Comparison of ENCODE assay signal across 28 cellular contexts in the genomic region with DNA sequence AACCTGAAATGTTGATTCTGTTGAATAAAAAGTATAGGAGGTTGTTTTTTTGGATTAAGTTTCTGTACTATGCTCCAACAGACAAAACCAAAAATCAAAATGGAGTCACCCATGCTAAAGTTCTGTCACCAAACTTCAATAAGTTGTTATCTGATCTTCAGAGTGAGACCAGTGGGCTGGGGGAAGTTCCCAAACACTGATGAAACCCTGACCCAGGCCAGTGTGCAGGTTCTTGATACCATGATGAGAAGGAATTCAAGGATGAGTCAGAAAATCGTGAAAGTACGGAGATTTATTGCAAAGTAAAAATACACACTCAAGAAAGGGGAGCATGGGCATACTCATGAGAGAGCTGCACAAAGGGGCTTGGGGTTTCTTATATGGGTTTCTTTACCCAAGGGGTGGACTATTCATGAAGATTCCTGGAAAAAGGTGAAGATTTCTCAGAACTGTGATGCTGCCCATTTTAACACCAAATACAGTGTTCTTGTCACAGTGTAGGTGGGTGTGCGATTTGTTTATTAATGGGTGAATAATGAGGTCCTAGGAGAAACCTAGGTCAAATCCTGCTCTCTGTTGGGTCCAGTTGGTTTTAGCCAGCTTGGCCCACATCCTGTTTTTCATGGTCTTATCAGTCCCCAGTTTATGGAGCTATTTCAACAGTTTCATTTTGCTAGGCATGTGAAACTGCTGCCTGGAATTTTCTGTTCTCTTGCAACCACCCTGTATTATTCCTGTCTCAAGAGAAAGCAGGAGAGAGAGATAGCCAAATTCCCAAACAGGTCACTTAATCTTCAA. TPM values are rescaled to one million over a fixed set of nuclear protein-coding genes. Genes with fewer than 3 reads are reported as not detected.
DNase-seq lines count a peak whose midpoint lies in the region; ATAC-seq, FAIRE-seq and TF ChIP-seq lines count a peak whose summit lies in the region.
"Had no signal": no experiment of that assay in that cellular context is flagged by ENCODE, and none has a peak within 500 bp of the region (broad histone marks: within the 10 kb centered on the region; RNA-seq: fewer than 3 reads in every experiment).

No MANE protein-coding gene starts in this region.

- no peak for TF ChIP-seq CTCF in left ventricle myocardium inferior (IDR thresholded peaks at IDR 0.05; ENCODE audit: borderline replicate concordance)
- TF ChIP-seq CTCF in endothelial cell of umbilical vein (IDR thresholded peaks at IDR 0.05; ENCODE audit: extremely low read depth in 1 of 2, insufficient read depth in 1 of 2, low read depth in 1 of 2, low read length in 2 of 2): no peak

- H3K79me2 ChIP-seq in endothelial cell of umbilical vein (ENCODE audit: control insufficient read depth, insufficient read depth, low read length): no peaks in the 10 kb centered on the region

- H3K4me2 ChIP-seq in endothelial cell of umbilical vein (ENCODE audit: insufficient read depth, low read length): no peak overlapping the region
- H3K4me2 ChIP-seq: BLaER1, PC-9 had no signal

- H3K4me1 ChIP-seq in left ventricle myocardium inferior (peaks cover 10% of the 10 kb centered on the region), endothelial cell of umbilical vein (ENCODE audit: control insufficient read depth, extremely low read depth, insufficient read depth, low read length) (no peaks in the 10 kb centered on the region), small intestine (ENCODE audit: control insufficient read depth in 2 of 2, insufficient read depth in 1 of 2, low read depth in 1 of 2, low read length in 1 of 2) (peaks cover 0 to 8% of the 10 kb centered on the region in 2 donors)
- H3K4me1 ChIP-seq: BLaER1, breast epithelium, suprapubic skin had no signal

- H3K27me3 ChIP-seq in left ventricle myocardium inferior (ENCODE audit: low read depth) (no peaks in the 10 kb centered on the region), endothelial cell of umbilical vein (ENCODE audit: control insufficient read depth in 2 of 2, insufficient read depth in 2 of 2, low read length in 2 of 2) (no peaks in the 10 kb centered on the region), small intestine (ENCODE audit: control insufficient read depth in 2 of 2, insufficient read depth in 2 of 2, low read length in 2 of 2) (no peaks in the 10 kb centered on the region)
- H3K27me3 ChIP-seq: BLaER1, breast epithelium, ovary, suprapubic skin had no signal

- no peaks in the 10 kb centered on the region for H3K9me1 ChIP-seq in endothelial cell of umbilical vein (replicated peaks; ENCODE audit: control insufficient read depth, extremely low read depth, insufficient read depth, low read length)

- H3K36me3 ChIP-seq in left ventricle myocardium inferior (no peaks in the 10 kb centered on the region), endothelial cell of umbilical vein (ENCODE audit: control insufficient read depth in 2 of 2, extremely low read depth in 1 of 2, insufficient read depth in 2 of 2, low read length in 2 of 2) (no peaks in the 10 kb centered on the region), small intestine (ENCODE audit: control insufficient read depth in 2 of 2, insufficient read depth in 2 of 2, low read length in 2 of 2) (no peaks in the 10 kb centered on the region)
- H3K36me3 ChIP-seq: BLaER1, breast epithelium, ovary, suprapubic skin had no signal

- TF ChIP-seq POLR2A in endothelial cell of umbilical vein (IDR thresholded peaks at IDR 0.05; ENCODE audit: low read depth, low read length): no peak

- H3K4me3 ChIP-seq in left ventricle myocardium inferior (no peak overlapping the region), endothelial cell of umbilical vein (replicated peaks in 1 of 3; ENCODE audit: insufficient read depth in 1 of 3, low read depth in 1 of 3, low read length in 3 of 3) (no peak overlapping the region), small intestine (ENCODE audit: low read depth in 1 of 2, low read length in 2 of 2) (no peak overlapping the region)
- H3K4me3 ChIP-seq: BLaER1, breast epithelium, ovary, PC-9, suprapubic skin had no signal

- no peak for ATAC-seq in GM21825 (IDR thresholded peaks at IDR 0.05; ENCODE audit: unreplicated experiment)
- ATAC-seq in HG02642 (IDR thresholded peaks at IDR 0.05; ENCODE audit: poor library complexity, unreplicated experiment): no peak
- ATAC-seq: activated naive CD8-positive, alpha-beta T cell treated with anti-CD3 and anti-CD28 coated beads, Interleukin-2, amount 50 U/mL, for 24 hours; HepG2; naive thymus-derived CD8-positive, alpha-beta T cell; sciatic nerve had no signal

- no peak overlapping the region for H2AFZ ChIP-seq in endothelial cell of umbilical vein (ENCODE audit: low read depth, low read length)
- H2AFZ ChIP-seq: PC-9 had no signal

- BruUV-seq in endothelial cell of umbilical vein (replicated peaks; lab: Mats Ljungman, UMichigan): no TSS peak

- no peaks in the 10 kb centered on the region for H4K20me1 ChIP-seq in endothelial cell of umbilical vein (replicated peaks; ENCODE audit: control insufficient read depth, extremely low read depth, insufficient read depth, low read length)
- H4K20me1 ChIP-seq: BLaER1 had no signal

- H3K9me3 ChIP-seq in left ventricle myocardium inferior (replicated peaks): no peaks in the 10 kb centered on the region
- H3K9me3 ChIP-seq in endothelial cell of umbilical vein (replicated peaks; ENCODE audit: control insufficient read depth, insufficient read depth, low read length): no peaks in the 10 kb centered on the region
- H3K9me3 ChIP-seq in small intestine (ENCODE audit: control insufficient read depth, low read depth): no peaks in the 10 kb centered on the region
- H3K9me3 ChIP-seq: BLaER1, breast epithelium, ovary, suprapubic skin had no signal

- H3K9ac ChIP-seq in endothelial cell of umbilical vein (replicated peaks; ENCODE audit: extremely low read depth, insufficient read depth, low read length): no peak overlapping the region
- H3K9ac ChIP-seq: BLaER1 had no signal

- CTCF ChIA-PET in endothelial cell of umbilical vein (lab: Charles Lee): no interaction called here

- FAIRE-seq in endothelial cell of umbilical vein (lab: Jason Lieb, UNC): no peak
- FAIRE-seq in small intestine (lab: Jason Lieb, UNC): no peak
- FAIRE-seq: A204.1, G401.6, HepG2 had no signal

- POLR2A ChIA-PET in endothelial cell of umbilical vein (lab: Charles Lee): no interaction called here

- intact Hi-C loops in left ventricle myocardium inferior (cut with micrococcal nuclease) (no loop called here), cardiac septum (cut with DNase I) (no loop called here), endothelial cell of umbilical vein (cut with micrococcal nuclease) (no loop called here)

- dilution Hi-C loops in endothelial cell of umbilical vein (cut with MboI; ENCODE audit: extremely low pct_ligation_motif_present, low sequenced_read_pairs): no loop called here

- 65 to 84% (median 76%) methylated on average over 3 of the region's 3 CpGs for WGBS in small intestine, 3 donors

- no peak for DNase-seq in left ventricle myocardium inferior
- DNase-seq in cardiac septum (ENCODE audit: low spot score): no peak
- DNase-seq in RPMI7951 (ENCODE audit: low read depth): peak; percentile 6
- peak; percentile 48 for DNase-seq in endothelial cell of umbilical vein (ENCODE audit: low read depth, low spot score)
- DNase-seq in small intestine: peak; percentile 55
- DNase-seq in NCI-H187 treated with DMSO at 0.1 percent for 48 hours (lab: John Stamatoyannopoulos, UW): no peak
- DNase-seq: activated CD4-positive, alpha-beta T cell treated with anti-CD3 and anti-CD28 coated beads, Interleukin-2, amount 10 ng/mL, durations not matched to agents 7 days and 5 days; activated CD8-positive, alpha-beta memory T cell treated with anti-CD3 and anti-CD28 coated beads, Interleukin-2, amount 50 U/mL, for 4 hours; activated effector memory CD4-positive, alpha-beta T cell treated with anti-CD3 and anti-CD28 coated beads, Interleukin-2, amount 50 U/mL, for 16 hours; activated naive CD8-positive, alpha-beta T cell treated with anti-CD3 and anti-CD28 coated beads, Interleukin-2, amount 50 U/mL, for 24 hours; erythroblast; HCEC 1CT; left cardiac atrium; naive thymus-derived CD8-positive, alpha-beta T cell; NCI-H1694; NCI-H345; NCI-H82; ovary; PC-9 had no signal

- H3K27ac ChIP-seq in left ventricle myocardium inferior (replicated peaks) (peak overlapping the region; percentile 16), endothelial cell of umbilical vein (ENCODE audit: insufficient read depth, low read depth, low read length) (no peak overlapping the region), small intestine (ENCODE audit: low read depth in 1 of 2, low read length in 1 of 2) (no peak overlapping the region)
- H3K27ac ChIP-seq: BLaER1, breast epithelium, PC-9, suprapubic skin had no signal

TF ChIP-seq in endothelial cell of umbilical vein, 7 proteins besides CTCF, POLR2A, EP300 and RAD21 (continues in another document):
- no peak for TF ChIP-seq EZH2 (IDR thresholded peaks at IDR 0.05; ENCODE audit: borderline replicate concordance, low read depth, low read length, severe bottlenecking)
- TF ChIP-seq FOS (IDR thresholded peaks at IDR 0.05; ENCODE audit: borderline replicate concordance, insufficient read depth, low read length): no peak
- TF ChIP-seq MYC (IDR thresholded peaks at IDR 0.05; ENCODE audit: low read depth, low read length): no peak

RNA-seq across cellular contexts. Expression of a gene that starts 27.5 kb away (rescaled TPM):
- total RNA-seq in left ventricle myocardium inferior: 42.9 TPM
- 42.3 TPM for total RNA-seq in cardiac septum
- 9.3 and 13.5 TPM in 2 replicates for total RNA-seq in RPMI7951 (2014; rRNA removed; shearing (Covaris generic))
- 18.3 and 22.0 TPM in 2 replicates for total RNA-seq in endothelial cell of umbilical vein
- 7.8 and 10.3 TPM in 2 replicates for polyA plus RNA-seq in endothelial cell of umbilical vein
- 8.7 and 9.8 TPM in 2 replicates for polyA plus RNA-seq in endothelial cell of umbilical vein (2011; cell fraction: cytosol; rRNA removed)
- 10.6 and 11.3 TPM in 2 replicates for polyA plus RNA-seq in endothelial cell of umbilical vein (2011; cell fraction: nucleus; rRNA removed)
- 11.2 and 14.4 TPM in 2 replicates for polyA plus RNA-seq in endothelial cell of umbilical vein (2012)
- polyA minus RNA-seq in endothelial cell of umbilical vein: 30.2 and 30.8 TPM in 2 replicates
- polyA minus RNA-seq in endothelial cell of umbilical vein (2011; cell fraction: cytosol; rRNA and poly(A)+ RNA removed): 21.3 TPM
- polyA minus RNA-seq in endothelial cell of umbilical vein (2011; cell fraction: nucleus; rRNA and poly(A)+ RNA removed): 28.5 and 43.1 TPM in 2 replicates
- 1 to 10 TPM; 4.1 to 9.8 (median 6.5) TPM for polyA plus RNA-seq in small intestine

RNA-seq across cellular contexts. Expression of a gene that starts 41.1 kb away (rescaled TPM):
- 6.6 TPM for total RNA-seq in left ventricle myocardium inferior
- total RNA-seq in cardiac septum: 5.7 TPM
- 1.4 and 2.3 TPM in 2 replicates for total RNA-seq in RPMI7951 (2014; rRNA removed; shearing (Covaris generic))
- 2.4 and 3.1 TPM in 2 replicates for total RNA-seq in endothelial cell of umbilical vein
- 1.2 and 1.4 TPM in 2 replicates for polyA plus RNA-seq in endothelial cell of umbilical vein
- polyA plus RNA-seq in endothelial cell of umbilical vein (2011; cell fraction: cytosol; rRNA removed): 1.4 and 1.6 TPM in 2 replicates
- polyA plus RNA-seq in endothelial cell of umbilical vein (2011; cell fraction: nucleus; rRNA removed): 0.99 and 1.5 TPM in 2 replicates
- polyA plus RNA-seq in endothelial cell of umbilical vein (2012): 1.9 and 2.4 TPM in 2 replicates
- polyA minus RNA-seq in endothelial cell of umbilical vein: 2.3 and 2.5 TPM in 2 replicates
- not detected for polyA minus RNA-seq in endothelial cell of umbilical vein (2011; cell fraction: cytosol; rRNA and poly(A)+ RNA removed)
- 0.72 and 1.2 TPM in 2 replicates for polyA minus RNA-seq in endothelial cell of umbilical vein (2011; cell fraction: nucleus; rRNA and poly(A)+ RNA removed)
- polyA plus RNA-seq in small intestine: 1 to 10 TPM; 1.3 to 2.2 (median 1.8) TPM

Comparison
In these comparisons a context has a peak if more than half of its experiments do, and no peak if none do; other contexts are left out.
1. DNase-seq: peak in RPMI7951 (single experiment), endothelial cell of umbilical vein (single experiment) and small intestine (single experiment); none in left ventricle myocardium inferior (single experiment), cardiac septum (single experiment) and NCI-H187 treated with DMSO at 0.1 percent for 48 hours (single experiment).